Comparison of ENCODE assay signal across 15 cellular contexts in genomic region chr2:192004188-192004963, GRCh38.
A peak's percentile ranks its signal among the peaks of the same experiment; 100 is the strongest.
DNase-seq lines count a peak whose midpoint lies in the region; ATAC-seq and TF ChIP-seq lines count a peak whose summit lies in the region.
"Had no signal": no experiment of that assay in that cellular context is flagged by ENCODE, and none has a peak within 500 bp of the region (broad histone marks: within the 10 kb centered on the region; RNA-seq: fewer than 3 reads in every experiment).

No MANE protein-coding gene starts in this region.

- POLR2A ChIA-PET in RWPE1 (lab: Yijun Ruan, JAX; ENCODE audit: low non-redundant PET), result no interaction called here

- peak overlapping the region; percentile 13; the same call in 1 of the 2 replicates for H3K4me3 ChIP-seq in GM12865 (ENCODE audit: low read depth, low read length)
- H3K4me3 ChIP-seq: PC-9 had no signal

- CTCF ChIA-PET in RWPE1 (lab: Yijun Ruan, JAX), result no interaction called here

- TF ChIP-seq CTCF in GM12865 (IDR thresholded peaks at IDR 0.05; ENCODE audit: insufficient read depth, low read depth, low read length, missing control alignments), result no peak
- TF ChIP-seq CTCF in RWPE1 (conservative IDR thresholded peaks at IDR 0.05; ENCODE audit: low read depth), result no peak

- peak; percentile 65 for ATAC-seq in GM19395 (IDR thresholded peaks at IDR 0.05; ENCODE audit: unreplicated experiment)
- ATAC-seq in HG02759 (IDR thresholded peaks at IDR 0.05; ENCODE audit: unreplicated experiment), result peak; percentile 70
- ATAC-seq in HG03457 (IDR thresholded peaks at IDR 0.05; ENCODE audit: unreplicated experiment), result peak; percentile 59
- ATAC-seq: foreskin keratinocyte; stimulated activated naive B cell treated with anti-CD40 and anti-IgM and Interleukin-4, amounts not matched to agents 10 μg/mL and 1 μg/mL and 100 μg/mL, for 72 hours had no signal

- peak; percentile 43 for DNase-seq in GM12865 (ENCODE audit: low read depth)
- no peak for DNase-seq in NCI-H1105 (lab: John Stamatoyannopoulos, UW)
- no peak for DNase-seq in caudate nucleus (lab: John Stamatoyannopoulos, UW)
- no peak for DNase-seq in NCI-H128 (lab: John Stamatoyannopoulos, UW; ENCODE audit: unreplicated experiment)
- DNase-seq in RWPE1 (ENCODE audit: low spot score), result no peak
- DNase-seq: activated effector memory CD4-positive, alpha-beta T cell treated with Interleukin-2 at 50 U/mL for 16 hours; foreskin keratinocyte; HFFc6; kidney glomerular epithelial cell; NCI-H187; PC-9; stimulated activated naive B cell treated with anti-CD40 and anti-IgM and Interleukin-4, amounts not matched to agents 10 μg/mL and 1 μg/mL and 100 μg/mL, for 72 hours had no signal

- no peak overlapping the region for H3K27ac ChIP-seq in caudate nucleus (ENCODE audit: low read depth, low read length)
- H3K27ac ChIP-seq in RWPE1, result no peak overlapping the region
- H3K27ac ChIP-seq: foreskin keratinocyte, PC-9 had no signal
